ENCODE assay signal across 1 cellular context in genomic region chr2:218745160-218745558, GRCh38.
A peak's percentile ranks its signal among the peaks of the same experiment; 100 is the strongest.
TF ChIP-seq lines count a peak whose summit lies in the region.

No MANE protein-coding gene starts in this region.

TF ChIP-seq in K562, 482 proteins besides CTCF, POLR2A, EP300 and RAD21 (continued from another document):
- TF ChIP-seq TFAP4 (CRISPR knock-in tag; IDR thresholded peaks at IDR 0.05; ENCODE audit: borderline replicate concordance), result no peak
- TF ChIP-seq SUPT5H (IDR thresholded peaks at IDR 0.05), result no peak
- no peak for TF ChIP-seq THAP7 (CRISPR knock-in tag; IDR thresholded peaks at IDR 0.05)
- TF ChIP-seq NRF1 (conservative IDR thresholded peaks at IDR 0.05 in 1 of 2, IDR thresholded peaks at IDR 0.05 in 1 of 2), result no peak
- no peak for TF ChIP-seq NR0B1 (IDR thresholded peaks at IDR 0.05; ENCODE audit: partially characterized antibody)
- no peak for TF ChIP-seq SIX5 (IDR thresholded peaks at IDR 0.05; ENCODE audit: borderline replicate concordance in 1 of 2, insufficient read depth in 1 of 2, low read depth in 1 of 2, low read length in 2 of 2)
- peak; percentile 52; the same call in 1 of the 2 replicates for TF ChIP-seq MGA (IDR thresholded peaks at IDR 0.05)
- peak; percentile 86 for TF ChIP-seq CEBPG (CRISPR knock-in tag; IDR thresholded peaks at IDR 0.05)
- TF ChIP-seq CEBPG (tag; conservative IDR thresholded peaks at IDR 0.05 in 1 of 2, IDR thresholded peaks at IDR 0.05 in 1 of 2), result peak; percentile 60 to 65; a peak in 2 of 4 replicates
- TF ChIP-seq TEAD4 (IDR thresholded peaks at IDR 0.05; ENCODE audit: low read length), result no peak
- no peak for TF ChIP-seq TEAD4 (CRISPR knock-in tag; IDR thresholded peaks at IDR 0.05; ENCODE audit: borderline replicate concordance)
- TF ChIP-seq L3MBTL2 (IDR thresholded peaks at IDR 0.05), result peak; percentile 83
- no peak for TF ChIP-seq ZNF232 (CRISPR knock-in tag; IDR thresholded peaks at IDR 0.05)
- TF ChIP-seq POLR2AphosphoS2 (IDR thresholded peaks at IDR 0.05; ENCODE audit: low read length), result no peak
- TF ChIP-seq EGR1 (conservative IDR thresholded peaks at IDR 0.05), result no peak
- peak; percentile 40; the same call in 1 of the 2 replicates for TF ChIP-seq CC2D1A (IDR thresholded peaks at IDR 0.05)
- no peak for TF ChIP-seq ADNP (tag; IDR thresholded peaks at IDR 0.05)
- TF ChIP-seq CEBPB (tag; IDR thresholded peaks at IDR 0.05), result peak; percentile 95
- peak; percentile 62 for TF ChIP-seq MEF2D (tag; conservative IDR thresholded peaks at IDR 0.05; ENCODE audit: low read depth)
- TF ChIP-seq PTRF (tag; IDR thresholded peaks at IDR 0.05), result no peak; the same call in 1 of the 2 replicates
- TF ChIP-seq TEAD1 (CRISPR knock-in tag; IDR thresholded peaks at IDR 0.05), result 0 out of 4 replicates have a peak, but pooled peaks of 1 of the 2 experiments have one; percentile 26
- peak; percentile 89; the same call in 1 of the 2 replicates for TF ChIP-seq NFRKB (IDR thresholded peaks at IDR 0.05; ENCODE audit: low read depth)
- TF ChIP-seq IRF1 (CRISPR knock-in tag; IDR thresholded peaks at IDR 0.05; ENCODE audit: borderline replicate concordance), result no peak
- peak; percentile 40; the same call in 1 of the 2 replicates for TF ChIP-seq MAFF (IDR thresholded peaks at IDR 0.05; ENCODE audit: low read length)
- no peak for TF ChIP-seq SAP30 (IDR thresholded peaks at IDR 0.05; ENCODE audit: borderline replicate concordance, insufficient read depth, low read depth, low read length, poor library complexity, severe bottlenecking)
- TF ChIP-seq NR2C2 (CRISPR knock-in tag; IDR thresholded peaks at IDR 0.05), result no peak
- TF ChIP-seq NR2C2 (tag; IDR thresholded peaks at IDR 0.05), result peak; percentile 82
- TF ChIP-seq RNF2 (IDR thresholded peaks at IDR 0.05), result 0 out of 2 replicates have a peak, but pooled peaks have one; percentile 40
- no peak for TF ChIP-seq CBX2 (IDR thresholded peaks at IDR 0.05; ENCODE audit: insufficient read depth, low read length, poor library complexity, severe bottlenecking)
- TF ChIP-seq ZNF253 (CRISPR knock-in tag; conservative IDR thresholded peaks at IDR 0.05), result no peak
- no peak for TF ChIP-seq BRD4 (IDR thresholded peaks at IDR 0.05)
- TF ChIP-seq NR2C1 (IDR thresholded peaks at IDR 0.05), result peak; percentile 70; the same call in 1 of the 2 replicates
- peak; percentile 82 for TF ChIP-seq NR2C1 (tag; IDR thresholded peaks at IDR 0.05)
- TF ChIP-seq CXXC5 (CRISPR knock-in tag; IDR thresholded peaks at IDR 0.05), result peak; percentile 61
- TF ChIP-seq ESRRA (IDR thresholded peaks at IDR 0.05; ENCODE audit: borderline replicate concordance, low read depth), result peak; percentile 69; the same call in 1 of the 2 replicates
- no peak for TF ChIP-seq CREM (IDR thresholded peaks at IDR 0.05; ENCODE audit: low read depth)
